In genomic region chr6:38080889-38081288, GRCh38 we compare ENCODE assay signal across 1 cellular context.
TF ChIP-seq lines count a peak whose summit lies in the region.

No MANE protein-coding gene starts in this region.

TF ChIP-seq in WTC11, 78 proteins besides CTCF, POLR2A, EP300 and RAD21 (continued from another document):
- TF ChIP-seq ATF3 (CRISPR knock-in tag; conservative IDR thresholded peaks at IDR 0.05) = no peak
